1 cellular context compared by ENCODE assay signal in the genomic region with DNA sequence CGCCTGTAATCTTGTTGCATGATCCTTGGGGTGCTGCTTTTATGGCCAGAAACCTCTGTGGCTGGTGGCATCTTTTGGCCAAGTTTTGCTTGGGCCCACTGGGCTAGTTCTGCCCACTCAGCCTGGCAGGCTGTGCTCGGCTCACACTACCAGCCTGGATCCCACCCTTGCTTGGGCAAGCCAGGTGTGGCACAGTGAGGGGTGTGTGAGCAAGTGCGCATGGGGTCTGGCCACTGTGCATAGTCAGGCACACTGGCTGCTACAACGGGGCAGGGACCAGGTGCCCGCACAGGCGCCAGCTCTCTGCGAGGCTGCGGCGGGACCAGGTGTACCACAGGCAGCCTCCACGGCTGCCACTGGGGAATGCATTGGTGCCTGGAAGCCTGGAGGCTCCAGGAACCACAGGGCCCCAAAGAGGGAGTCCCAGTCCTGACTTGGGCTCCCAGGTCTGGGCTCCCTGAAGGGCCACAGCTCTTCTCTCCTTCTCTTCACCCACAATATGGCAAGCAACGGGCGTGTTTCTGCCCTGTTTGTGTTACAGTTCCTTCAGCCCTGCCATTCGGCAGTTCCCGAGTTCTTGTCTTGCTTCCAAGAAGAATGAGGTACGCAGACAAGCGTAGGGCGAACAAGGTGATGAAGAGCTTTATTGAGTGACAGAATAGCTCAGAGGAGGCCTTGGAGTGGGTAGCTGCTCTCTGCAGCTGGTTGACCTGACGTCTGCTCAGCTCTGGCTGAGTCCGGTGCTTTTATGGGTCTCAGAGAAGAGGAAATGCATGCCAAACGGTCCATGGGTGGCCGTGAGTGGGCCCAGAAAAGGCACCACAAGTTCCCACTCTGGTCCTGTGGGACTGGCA.
TF ChIP-seq lines count a peak whose summit lies in the region.

No MANE protein-coding gene starts in this region.

TF ChIP-seq in H1, 55 proteins besides CTCF, POLR2A, EP300 and RAD21:
- TF ChIP-seq RXRA (IDR thresholded peaks at IDR 0.05; ENCODE audit: insufficient read depth, low read depth, low read length), result no peak
- no peak for TF ChIP-seq CBX5 (IDR thresholded peaks at IDR 0.05; ENCODE audit: low read depth, low read length)
- no peak for TF ChIP-seq CREB1 (IDR thresholded peaks at IDR 0.05)
- no peak for TF ChIP-seq SP4 (IDR thresholded peaks at IDR 0.05; ENCODE audit: low read length)
- no peak for TF ChIP-seq RBBP5 (IDR thresholded peaks at IDR 0.05; ENCODE audit: borderline replicate concordance, low read depth, low read length)
- TF ChIP-seq TAF7 (optimal IDR thresholded peaks at IDR 0.05; ENCODE audit: borderline replicate concordance, low read depth, low read length), result no peak
- no peak for TF ChIP-seq EGR1 (IDR thresholded peaks at IDR 0.05; ENCODE audit: borderline replicate concordance, low read depth, low read length)
- TF ChIP-seq EZH2 (IDR thresholded peaks at IDR 0.05; ENCODE audit: low read depth, low read length, severe bottlenecking), result no peak
- no peak for TF ChIP-seq KDM1A (IDR thresholded peaks at IDR 0.05; ENCODE audit: borderline replicate concordance, low read length)
- no peak for TF ChIP-seq JUN (IDR thresholded peaks at IDR 0.05; ENCODE audit: low read depth, low read length)
- TF ChIP-seq JUND (IDR thresholded peaks at IDR 0.05; ENCODE audit: low read length), result no peak
- TF ChIP-seq SAP30 (IDR thresholded peaks at IDR 0.05; ENCODE audit: insufficient read depth, insufficient replicate concordance, low read length), result no peak
- TF ChIP-seq RNF2 (IDR thresholded peaks at IDR 0.05; ENCODE audit: borderline replicate concordance, low read depth, low read length, missing control alignments, poor library complexity, severe bottlenecking), result no peak
- no peak for TF ChIP-seq TEAD4 (IDR thresholded peaks at IDR 0.05; ENCODE audit: low read depth, low read length)
- TF ChIP-seq, protein P1, sequence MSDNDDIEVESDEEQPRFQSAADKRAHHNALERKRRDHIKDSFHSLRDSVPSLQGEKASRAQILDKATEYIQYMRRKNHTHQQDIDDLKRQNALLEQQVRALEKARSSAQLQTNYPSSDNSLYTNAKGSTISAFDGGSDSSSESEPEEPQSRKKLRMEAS (IDR thresholded peaks at IDR 0.05), result no peak
- TF ChIP-seq CBX8 (IDR thresholded peaks at IDR 0.05; ENCODE audit: borderline replicate concordance, low read depth, low read length), result no peak
